In the genomic region with DNA sequence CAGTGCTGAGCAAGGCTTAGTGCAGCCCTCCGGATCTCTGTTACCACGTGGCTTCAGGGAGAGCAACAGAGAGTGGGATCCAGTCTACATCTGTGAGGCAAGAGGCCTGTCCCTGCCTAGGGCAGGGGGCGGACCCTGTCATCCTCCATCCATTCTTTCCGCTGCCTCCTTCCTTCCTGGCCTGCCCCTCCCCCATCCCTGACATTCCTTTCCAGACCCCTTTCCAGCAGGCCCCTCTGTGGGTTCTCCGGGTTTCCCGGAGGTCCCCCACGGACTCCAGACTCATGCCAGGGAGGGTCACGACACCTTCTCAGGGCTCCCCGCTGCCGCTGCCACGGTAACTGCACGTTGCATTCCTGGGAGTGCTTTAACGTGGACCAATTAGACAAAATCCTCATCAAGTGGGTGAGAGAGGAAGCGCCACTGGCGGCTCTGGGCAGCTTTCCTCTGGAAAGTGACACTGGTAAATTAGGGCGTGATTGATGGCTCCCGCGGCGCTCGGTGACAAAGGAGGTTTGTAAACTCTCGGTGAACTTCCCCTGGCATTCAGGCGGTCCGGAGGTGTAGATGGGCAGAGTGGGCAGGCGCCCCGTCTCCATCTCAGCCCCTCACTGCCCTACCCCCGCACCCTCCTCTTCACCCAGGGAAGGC, we compare ENCODE assay signal across 2 cellular contexts.
TF ChIP-seq lines count a peak whose summit lies in the region.

No MANE protein-coding gene starts in this region.

TF ChIP-seq in SK-N-SH, 30 proteins besides CTCF, POLR2A, EP300 and RAD21 (continued from another document):
- TF ChIP-seq REST (IDR thresholded peaks at IDR 0.05; ENCODE audit: low read depth, low read length) (no peak), NFIC (IDR thresholded peaks at IDR 0.05; ENCODE audit: borderline replicate concordance) (no peak), FOXM1 (IDR thresholded peaks at IDR 0.05; ENCODE audit: low read depth) (no peak), JUND (IDR thresholded peaks at IDR 0.05) (no peak), POLR2AphosphoS5 (IDR thresholded peaks at IDR 0.05; ENCODE audit: low read depth, low read length) (no peak), TCF12 (IDR thresholded peaks at IDR 0.05) (no peak), CHD2 (IDR thresholded peaks at IDR 0.05; ENCODE audit: low read length, partially characterized antibody) (no peak), RCOR1 (IDR thresholded peaks at IDR 0.05; ENCODE audit: low read length) (no peak), GATA2 (CRISPR knock-in tag; IDR thresholded peaks at IDR 0.05) (no peak), YY1 (IDR thresholded peaks at IDR 0.05; ENCODE audit: low read depth) (no peak), GABPA (IDR thresholded peaks at IDR 0.05; ENCODE audit: low read depth) (no peak), FOSL2 (IDR thresholded peaks at IDR 0.05; ENCODE audit: borderline replicate concordance, low read depth) (no peak), SMC3 (IDR thresholded peaks at IDR 0.05; ENCODE audit: low read depth, low read length) (no peak)
- TF ChIP-seq, protein P1, sequence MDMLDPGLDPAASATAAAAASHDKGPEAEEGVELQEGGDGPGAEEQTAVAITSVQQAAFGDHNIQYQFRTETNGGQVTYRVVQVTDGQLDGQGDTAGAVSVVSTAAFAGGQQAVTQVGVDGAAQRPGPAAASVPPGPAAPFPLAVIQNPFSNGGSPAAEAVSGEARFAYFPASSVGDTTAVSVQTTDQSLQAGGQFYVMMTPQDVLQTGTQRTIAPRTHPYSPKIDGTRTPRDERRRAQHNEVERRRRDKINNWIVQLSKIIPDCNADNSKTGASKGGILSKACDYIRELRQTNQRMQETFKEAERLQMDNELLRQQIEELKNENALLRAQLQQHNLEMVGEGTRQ (IDR thresholded peaks at IDR 0.05; ENCODE audit: borderline replicate concordance, low read depth, low read length) = no peak

TF ChIP-seq in SK-N-SH treated with all-trans-retinoic acid at 6 μM for 48 hours, 23 proteins besides CTCF, POLR2A, EP300 and RAD21 (continued from another document):
- TF ChIP-seq TOX (CRISPR knock-in tag; IDR thresholded peaks at IDR 0.05; ENCODE audit: borderline replicate concordance) = no peak
- no peak for TF ChIP-seq ZC3H10 (CRISPR knock-in tag; IDR thresholded peaks at IDR 0.05)
- TF ChIP-seq TSHZ2 (CRISPR knock-in tag; IDR thresholded peaks at IDR 0.05) = no peak
- no peak for TF ChIP-seq CREB5 (CRISPR knock-in tag; IDR thresholded peaks at IDR 0.05; ENCODE audit: low read depth)
